26 cellular contexts compared by ENCODE assay signal in the genomic region with DNA sequence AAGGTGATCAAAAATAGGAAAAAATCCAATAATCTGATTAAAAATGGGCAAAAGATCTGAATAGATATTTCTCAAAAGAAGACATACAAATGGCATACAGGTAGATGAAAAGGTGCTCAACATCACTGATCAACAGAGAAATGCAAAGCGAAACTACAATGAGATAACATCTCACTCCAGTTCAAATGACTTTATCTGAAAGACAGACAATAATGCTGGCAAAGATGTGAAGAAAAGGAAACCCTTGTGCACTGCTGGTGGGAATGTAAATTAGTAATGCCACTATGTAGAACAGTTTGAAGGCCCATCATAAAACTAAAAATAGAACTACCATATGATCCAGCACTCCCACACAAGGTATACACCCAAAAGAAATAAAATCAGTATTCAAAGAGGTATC.
"Had no signal": no experiment of that assay in that cellular context is flagged by ENCODE, and none has a peak within 500 bp of the region (broad histone marks: within the 10 kb centered on the region; RNA-seq: fewer than 3 reads in every experiment).

No MANE protein-coding gene starts in this region.

- H3K27ac ChIP-seq: KMS-11, Peyer's patch, RWPE1, SJCRH30 had no signal

- H3K4me1 Mint-ChIP-seq: WTC11 had no signal

- H3K27me3 Mint-ChIP-seq: activated naive CD4-positive, alpha-beta T cell treated with anti-CD3 and anti-CD28 coated beads, Interleukin-2, amount 50 U/mL, for 24 hours; central memory CD8-positive, alpha-beta T cell had no signal

- H3K4me3 Mint-ChIP-seq: activated CD8-positive, alpha-beta T cell treated with anti-CD3 and anti-CD28 coated beads, Interleukin-2, amount 10 ng/mL, durations not matched to agents 7 days and 5 days; activated naive CD4-positive, alpha-beta T cell treated with anti-CD3 and anti-CD28 coated beads, Interleukin-2, amount 50 U/mL, for 24 hours; brain; central memory CD8-positive, alpha-beta T cell; T-helper 1 cell treated with Interleukin-12 subunit alpha and Interleukin-12 subunit beta and Interleukin-4 antibody, amounts not matched to agents 30 μg/mL and 1 μg/mL, for 36 hours; WTC11 had no signal

- H3K9me3 Mint-ChIP-seq: activated naive CD4-positive, alpha-beta T cell treated with anti-CD3 and anti-CD28 coated beads, Interleukin-2, amount 50 U/mL, for 24 hours; central memory CD8-positive, alpha-beta T cell; T-helper 1 cell treated with Interleukin-12 subunit alpha and Interleukin-12 subunit beta and Interleukin-4 antibody, amounts not matched to agents 30 μg/mL and 1 μg/mL, for 36 hours; WTC11 had no signal

- ATAC-seq: activated CD8-positive, alpha-beta T cell treated with anti-CD3 and anti-CD28 coated beads, Interleukin-2, amount 10 ng/mL, durations not matched to agents 7 days and 5 days; WTC11 had no signal

- H3K4me3 ChIP-seq: MG63, Peyer's patch, SJCRH30 had no signal

- H3K9ac ChIP-seq: KMS-11 had no signal

- DNase-seq: activated CD4-positive, alpha-beta T cell treated with anti-CD3 and anti-CD28 coated beads for 1 hour; activated CD8-positive, alpha-beta memory T cell treated with anti-CD3 and anti-CD28 coated beads, Interleukin-2, amount 50 U/mL, for 48 hours; activated CD8-positive, alpha-beta T cell treated with anti-CD3 and anti-CD28 coated beads, Interleukin-2, amount 10 ng/mL, durations not matched to agents 7 days and 5 days; activated effector memory CD4-positive, alpha-beta T cell treated with Interleukin-2 at 50 U/mL for 16 hours; activated naive CD4-positive, alpha-beta T cell; activated T-cell treated with anti-CD3 and anti-CD28 coated beads, Interleukin-2, amount 50 U/mL, for 1 hour; amygdala; MG63; MV-4-11; NCI-H1092 treated with DMSO at 0.1 percent for 48 hours; NCI-H1417 treated with DMSO at 0.1 percent for 48 hours; NCI-H1694 treated with DMSO at 0.1 percent for 48 hours; NCI-H2029 treated with DMSO at 0.1 percent for 48 hours; NCI-H446 treated with DMSO at 0.1 percent for 48 hours; NCI-H524 treated with DMSO at 0.1 percent for 48 hours; Peyer's patch; Right ventricle myocardium superior; SJCRH30 had no signal

- FAIRE-seq: astrocyte had no signal

- H3K36me3 ChIP-seq: MG63, Peyer's patch, SJCRH30 had no signal

- H3K36me3 Mint-ChIP-seq: WTC11 had no signal

- H3K27ac Mint-ChIP-seq: activated CD8-positive, alpha-beta T cell treated with anti-CD3 and anti-CD28 coated beads, Interleukin-2, amount 10 ng/mL, durations not matched to agents 7 days and 5 days; activated naive CD4-positive, alpha-beta T cell treated with anti-CD3 and anti-CD28 coated beads, Interleukin-2, amount 50 U/mL, for 24 hours; T-helper 1 cell treated with Interleukin-12 subunit alpha and Interleukin-12 subunit beta and Interleukin-4 antibody, amounts not matched to agents 30 μg/mL and 1 μg/mL, for 36 hours; WTC11 had no signal

- H3K9me3 ChIP-seq: MG63, SJCRH30 had no signal

- H3K4me1 ChIP-seq: Peyer's patch, SJCRH30 had no signal

- H3K27me3 ChIP-seq: MG63, Peyer's patch, SJCRH30 had no signal

- H3K4me2 ChIP-seq: KMS-11 had no signal
